Comparison of ENCODE assay signal across 2 cellular contexts in the genomic region with DNA sequence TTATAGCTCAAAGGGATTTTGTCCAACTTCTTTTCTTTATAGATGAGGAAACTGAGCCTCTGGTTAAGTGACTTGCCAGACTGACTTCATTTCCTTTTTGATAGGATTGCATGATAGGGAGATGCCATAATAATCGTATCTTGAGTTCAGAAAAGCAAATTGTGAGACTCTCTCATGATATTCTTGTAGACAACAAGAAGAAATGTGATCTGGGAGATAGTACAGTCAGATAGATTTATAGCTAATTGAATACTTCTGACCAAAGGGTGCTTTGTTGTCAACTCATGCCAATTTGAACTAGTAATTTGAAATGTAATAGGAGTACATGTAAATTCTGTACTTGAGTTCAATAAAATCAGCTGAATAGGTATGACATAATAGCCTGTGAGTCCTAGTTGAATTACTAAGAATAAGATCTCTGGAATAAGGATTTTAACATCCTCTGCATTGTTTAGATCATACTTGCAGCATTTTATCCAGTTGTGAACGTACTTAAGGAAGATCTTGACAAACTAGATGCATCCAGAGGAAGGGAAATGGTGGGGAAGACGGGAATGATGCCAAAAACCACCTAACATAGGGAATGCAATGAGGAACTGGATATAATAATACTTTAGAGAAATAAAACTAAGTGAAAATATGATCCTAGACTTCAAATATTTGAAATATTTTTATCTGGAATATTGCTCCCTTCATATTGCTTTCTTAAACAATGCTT.
TF ChIP-seq lines count a peak whose summit lies in the region.

No MANE protein-coding gene starts in this region.

TF ChIP-seq in A549, 52 proteins besides CTCF, POLR2A, EP300 and RAD21:
- no peak for TF ChIP-seq ZC3H11A (IDR thresholded peaks at IDR 0.05)
- no peak for TF ChIP-seq JUNB (IDR thresholded peaks at IDR 0.05)
- no peak for TF ChIP-seq KDM1A (IDR thresholded peaks at IDR 0.05; ENCODE audit: low read depth)
- no peak for TF ChIP-seq RFX5 (IDR thresholded peaks at IDR 0.05)
- TF ChIP-seq POLR2AphosphoS2 (conservative IDR thresholded peaks at IDR 0.05; ENCODE audit: low read length) = no peak
- TF ChIP-seq RNF2 (IDR thresholded peaks at IDR 0.05; ENCODE audit: borderline replicate concordance, low read depth) = no peak
- TF ChIP-seq, protein P1, sequence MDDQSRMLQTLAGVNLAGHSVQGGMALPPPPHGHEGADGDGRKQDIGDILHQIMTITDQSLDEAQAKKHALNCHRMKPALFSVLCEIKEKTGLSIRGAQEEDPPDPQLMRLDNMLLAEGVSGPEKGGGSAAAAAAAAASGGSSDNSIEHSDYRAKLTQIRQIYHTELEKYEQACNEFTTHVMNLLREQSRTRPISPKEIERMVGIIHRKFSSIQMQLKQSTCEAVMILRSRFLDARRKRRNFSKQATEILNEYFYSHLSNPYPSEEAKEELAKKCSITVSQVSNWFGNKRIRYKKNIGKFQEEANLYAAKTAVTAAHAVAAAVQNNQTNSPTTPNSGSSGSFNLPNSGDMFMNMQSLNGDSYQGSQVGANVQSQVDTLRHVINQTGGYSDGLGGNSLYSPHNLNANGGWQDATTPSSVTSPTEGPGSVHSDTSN (IDR thresholded peaks at IDR 0.05) = no peak

TF ChIP-seq in IMR-90, 13 proteins besides CTCF, POLR2A, EP300 and RAD21:
- no peak for TF ChIP-seq RFX5 (IDR thresholded peaks at IDR 0.05; ENCODE audit: low read depth, low read length)
